Comparison of ENCODE assay signal across 19 cellular contexts in the genomic region with DNA sequence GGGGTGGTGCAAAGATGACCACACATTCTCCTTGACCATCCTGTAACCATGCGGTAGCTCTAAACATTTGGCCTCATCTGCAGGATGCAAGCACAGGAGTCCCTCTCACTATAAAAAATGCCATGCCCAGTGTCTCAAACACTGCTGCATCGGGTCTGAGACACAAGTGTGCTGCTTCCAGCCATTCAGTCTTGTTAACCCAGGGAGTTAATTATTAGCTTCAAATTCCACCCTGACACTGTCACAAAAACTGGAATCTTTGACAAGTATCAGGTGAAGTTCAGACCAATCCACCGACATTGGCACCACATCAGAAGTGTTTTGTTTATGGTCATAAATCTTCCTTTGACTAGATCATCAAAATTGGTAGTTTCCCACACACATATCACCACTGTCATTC.
"Had no signal": no experiment of that assay in that cellular context is flagged by ENCODE, and none has a peak within 500 bp of the region (broad histone marks: within the 10 kb centered on the region; RNA-seq: fewer than 3 reads in every experiment).

No MANE protein-coding gene starts in this region.

- H3K4me1 ChIP-seq: lower lobe of right lung had no signal

- H3K36me3 ChIP-seq: cardiac muscle cell, lower lobe of right lung, thyroid gland had no signal

- FAIRE-seq: TTC549 had no signal

- DNase-seq: activated B cell treated with CpG ODN at 0.5 μM for 24 hours; activated CD4-positive, alpha-beta memory T cell treated with anti-CD3 and anti-CD28 coated beads, Interleukin-2, amount 10 ng/mL, durations not matched to agents 7 days and 5 days; activated CD4-positive, alpha-beta T cell treated with anti-CD3 and anti-CD28 coated beads for 4 hours; activated naive CD4-positive, alpha-beta T cell; activated naive CD8-positive, alpha-beta T cell treated with anti-CD3 and anti-CD28 coated beads for 36 hours; activated T-cell treated with anti-CD3 and anti-CD28 coated beads, Interleukin-2, amount 50 U/mL, for 1 hour; amniotic stem cell; dermis blood vessel endothelial cell; foreskin fibroblast; lower lobe of right lung; stimulated activated CD4-positive, alpha-beta T cell treated with anti-CD3 and anti-CD28 coated beads, Interleukin-12 subunit alpha, Interleukin-12 subunit beta, amount 100 ng/mL, for 4 hours; stimulated activated CD4-positive, alpha-beta T cell treated with anti-CD3 and anti-CD28 coated beads, Interleukin-1b, Interleukin-23, amount 100 ng/mL, for 48 hours; stimulated activated CD8-positive, alpha-beta memory T cell treated with anti-CD3 and anti-CD28 coated beads, Interleukin-4, amount 100 ng/mL, for 48 hours; stimulated activated naive CD4-positive, alpha-beta T cell; thyroid gland had no signal

- H3K27me3 ChIP-seq: cardiac muscle cell, thyroid gland had no signal

- ATAC-seq: activated T-helper 17 cell treated with anti-CD3 and anti-CD28 coated beads, Interleukin-2, amount 50 U/mL, for 72 hours; lower lobe of right lung; natural killer cell treated with Interleukin-12 subunit alpha and Interleukin-12 subunit beta and Interleukin-15 and Interleukin-18, amount 100 ng/mL, for 72 hours had no signal

- H3K4me3 ChIP-seq: cardiac muscle cell, lower lobe of right lung, thyroid gland had no signal

- H3K27ac ChIP-seq: cardiac muscle cell, lower lobe of right lung, thyroid gland had no signal

- H3K9me3 ChIP-seq: lower lobe of right lung, thyroid gland had no signal
